12 cellular contexts compared by ENCODE assay signal in the genomic region with DNA sequence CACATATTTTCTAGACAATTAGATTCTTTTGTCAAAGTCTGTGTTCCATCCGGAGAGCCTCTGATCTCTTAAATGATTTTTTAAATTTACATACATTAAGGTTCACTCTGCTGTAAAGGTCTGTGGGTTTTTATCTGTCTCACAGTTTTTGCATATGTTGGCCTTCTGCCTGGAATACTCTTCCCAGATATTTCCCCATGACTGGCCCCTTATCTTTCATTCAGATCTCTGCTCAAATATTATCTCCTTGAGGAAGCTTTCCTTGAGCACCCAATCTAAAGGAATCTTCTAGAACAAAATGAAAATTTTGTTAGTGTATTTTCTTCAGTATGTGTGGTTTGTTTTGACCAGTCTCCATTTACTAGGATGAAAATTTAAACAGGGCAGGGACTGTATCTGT.
"Had no signal": no experiment of that assay in that cellular context is flagged by ENCODE, and none has a peak within 500 bp of the region (broad histone marks: within the 10 kb centered on the region; RNA-seq: fewer than 3 reads in every experiment).

No MANE protein-coding gene starts in this region.

- H3K27ac Mint-ChIP-seq: activated CD8-positive, alpha-beta memory T cell treated with anti-CD3 and anti-CD28 coated beads, Interleukin-2, amount 10 ng/mL, durations not matched to agents 7 days and 5 days; activated T-cell treated with anti-CD3 and anti-CD28 coated beads, Interleukin-2, amount 50 U/mL, for 24 hours; stimulated activated naive CD8-positive, alpha-beta T cell treated with anti-CD3 and anti-CD28 coated beads, Interleukin-15, Interleukin-2, amounts not matched to agents 100 ng/mL and 50 ng/mL, for 24 hours had no signal

- H3K27me3 ChIP-seq: pancreas had no signal

- H3K4me3 ChIP-seq: pancreas had no signal

- H3K9me3 Mint-ChIP-seq: activated T-cell treated with anti-CD3 and anti-CD28 coated beads, Interleukin-2, amount 50 U/mL, for 24 hours; neural crest cell; stimulated activated naive CD8-positive, alpha-beta T cell treated with anti-CD3 and anti-CD28 coated beads, Interleukin-15, Interleukin-2, amounts not matched to agents 100 ng/mL and 50 ng/mL, for 24 hours had no signal

- H3K36me3 ChIP-seq: pancreas had no signal

- H3K27ac ChIP-seq: pancreas had no signal

- DNase-seq: activated CD4-positive, alpha-beta T cell treated with anti-CD3 and anti-CD28 coated beads, Interleukin-2, amount 50 U/mL, for 48 hours; activated CD4-positive, CD25-positive, alpha-beta regulatory T cell treated with anti-CD3 and anti-CD28 coated beads, Interleukin-2, amount 50 U/mL, for 72 hours; activated CD8-positive, alpha-beta memory T cell treated with anti-CD3 and anti-CD28 coated beads, Interleukin-2, amount 10 ng/mL, durations not matched to agents 7 days and 5 days; activated gamma-delta T cell; activated T-cell treated with anti-CD3 and anti-CD28 coated beads, Interleukin-2, amount 50 U/mL, for 24 hours; caudate nucleus; cortex of kidney; effector CD8-positive, alpha-beta T cell; pancreas; stimulated activated CD4-positive, alpha-beta T cell treated with anti-CD3 and anti-CD28 coated beads, Interleukin-4, amount 100 ng/mL, for 24 hours had no signal

- H3K4me3 Mint-ChIP-seq: activated CD8-positive, alpha-beta memory T cell treated with anti-CD3 and anti-CD28 coated beads, Interleukin-2, amount 10 ng/mL, durations not matched to agents 7 days and 5 days; activated T-cell treated with anti-CD3 and anti-CD28 coated beads, Interleukin-2, amount 50 U/mL, for 24 hours; neural crest cell; stimulated activated naive CD8-positive, alpha-beta T cell treated with anti-CD3 and anti-CD28 coated beads, Interleukin-15, Interleukin-2, amounts not matched to agents 100 ng/mL and 50 ng/mL, for 24 hours had no signal

- H3K9me3 ChIP-seq: pancreas had no signal

- H3K27me3 Mint-ChIP-seq: activated CD8-positive, alpha-beta memory T cell treated with anti-CD3 and anti-CD28 coated beads, Interleukin-2, amount 10 ng/mL, durations not matched to agents 7 days and 5 days; activated T-cell treated with anti-CD3 and anti-CD28 coated beads, Interleukin-2, amount 50 U/mL, for 24 hours; stimulated activated naive CD8-positive, alpha-beta T cell treated with anti-CD3 and anti-CD28 coated beads, Interleukin-15, Interleukin-2, amounts not matched to agents 100 ng/mL and 50 ng/mL, for 24 hours had no signal

- ATAC-seq: activated CD8-positive, alpha-beta memory T cell treated with anti-CD3 and anti-CD28 coated beads, Interleukin-2, amount 10 ng/mL, durations not matched to agents 7 days and 5 days; pancreas had no signal

- H3K4me1 Mint-ChIP-seq: activated CD8-positive, alpha-beta memory T cell treated with anti-CD3 and anti-CD28 coated beads, Interleukin-2, amount 10 ng/mL, durations not matched to agents 7 days and 5 days; neural crest cell had no signal
